In genomic region chr3:138417559-138417982, GRCh38 we compare ENCODE assay signal across 1 cellular context.
TF ChIP-seq lines count a peak whose summit lies in the region.

No MANE protein-coding gene starts in this region.

TF ChIP-seq in SK-N-SH treated with all-trans-retinoic acid at 6 μM for 48 hours, 23 proteins besides CTCF, POLR2A, EP300 and RAD21 (continued from another document):
- no peak for TF ChIP-seq ZFP3 (CRISPR knock-in tag; IDR thresholded peaks at IDR 0.05)
- no peak for TF ChIP-seq TCF4 (CRISPR knock-in tag; IDR thresholded peaks at IDR 0.05; ENCODE audit: borderline replicate concordance)
- no peak for TF ChIP-seq ZNF8 (CRISPR knock-in tag; IDR thresholded peaks at IDR 0.05)
- no peak for TF ChIP-seq TSHZ2 (CRISPR knock-in tag; IDR thresholded peaks at IDR 0.05)
